ENCODE assay signal across 18 cellular contexts in the genomic region with DNA sequence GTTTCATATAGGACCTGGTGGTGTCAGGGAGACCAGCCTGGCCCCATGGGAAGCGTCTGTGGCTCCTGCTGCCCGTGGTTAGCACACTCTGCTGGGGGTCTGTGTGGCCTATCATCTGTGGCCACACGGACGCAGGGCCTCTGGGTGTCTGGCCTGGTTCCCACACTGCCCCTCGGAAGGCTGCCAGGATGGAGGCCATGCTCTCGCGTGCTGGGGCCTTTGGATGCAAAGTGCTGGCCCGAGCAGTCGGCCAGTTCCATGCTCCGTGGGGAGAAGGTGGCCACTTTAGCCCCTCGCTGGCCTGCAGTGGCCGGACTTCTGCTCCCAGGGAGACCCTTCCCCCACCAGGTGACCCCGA. TPM values are rescaled to one million over a fixed set of nuclear protein-coding genes. Genes with fewer than 3 reads are reported as not detected.
DNase-seq lines count a peak whose midpoint lies in the region; ATAC-seq and TF ChIP-seq lines count a peak whose summit lies in the region.
"Had no signal": no experiment of that assay in that cellular context is flagged by ENCODE, and none has a peak within 500 bp of the region (broad histone marks: within the 10 kb centered on the region; RNA-seq: fewer than 3 reads in every experiment).

No MANE protein-coding gene starts in this region.

- 75% methylated on average over 13 of the region's 13 CpGs for WGBS in right cardiac atrium
- WGBS in suprapubic skin: 62% methylated on average over 2 of the region's 13 CpGs

- no peak overlapping the region for H3K4me3 ChIP-seq in right cardiac atrium (ENCODE audit: low read length)
- H3K4me3 ChIP-seq in suprapubic skin: no peak overlapping the region

- H3K4me1 Mint-ChIP-seq in chondrocyte (ENCODE audit: low read depth): no peaks in the 10 kb centered on the region
- no peaks in the 10 kb centered on the region for H3K4me1 Mint-ChIP-seq in activated naive CD8-positive, alpha-beta T cell treated with anti-CD3 and anti-CD28 coated beads, Interleukin-2, amount 50 U/mL, for 24 hours
- H3K4me1 Mint-ChIP-seq: CD4-positive, alpha-beta memory T cell; H9 had no signal

- H3K4me1 ChIP-seq in right cardiac atrium (ENCODE audit: control insufficient read depth, insufficient read depth, low read length) (no peaks in the 10 kb centered on the region), suprapubic skin (peaks cover 4% of the 10 kb centered on the region)

- no peak for TF ChIP-seq CTCF in chondrocyte (IDR thresholded peaks at IDR 0.05)
- TF ChIP-seq CTCF in suprapubic skin (IDR thresholded peaks at IDR 0.05): no peak

- peaks cover 16% of the 10 kb centered on the region for H3K9me3 Mint-ChIP-seq in chondrocyte (ENCODE audit: low read depth)
- peaks cover 19% of the 10 kb centered on the region for H3K9me3 Mint-ChIP-seq in activated naive CD8-positive, alpha-beta T cell treated with anti-CD3 and anti-CD28 coated beads, Interleukin-2, amount 50 U/mL, for 24 hours

- no peak overlapping the region for H3K4me3 Mint-ChIP-seq in chondrocyte (ENCODE audit: unreplicated experiment)
- H3K4me3 Mint-ChIP-seq in activated naive CD8-positive, alpha-beta T cell treated with anti-CD3 and anti-CD28 coated beads, Interleukin-2, amount 50 U/mL, for 24 hours: no peak overlapping the region
- H3K4me3 Mint-ChIP-seq: CD4-positive, alpha-beta memory T cell; H9 had no signal

- H3K27me3 ChIP-seq in right cardiac atrium (ENCODE audit: control insufficient read depth, insufficient read depth) (no peaks in the 10 kb centered on the region), suprapubic skin (peaks cover 19% of the 10 kb centered on the region)

- no peak for TF ChIP-seq EP300 in suprapubic skin (IDR thresholded peaks at IDR 0.05)

- H3K27me3 Mint-ChIP-seq in chondrocyte (ENCODE audit: low read depth): peaks cover 6% of the 10 kb centered on the region
- no peaks in the 10 kb centered on the region for H3K27me3 Mint-ChIP-seq in activated naive CD8-positive, alpha-beta T cell treated with anti-CD3 and anti-CD28 coated beads, Interleukin-2, amount 50 U/mL, for 24 hours
- H3K27me3 Mint-ChIP-seq: CD4-positive, alpha-beta memory T cell had no signal

- H3K36me3 ChIP-seq in suprapubic skin: no peaks in the 10 kb centered on the region

- intact Hi-C loops in Right ventricle myocardium superior (cut with DNase I): no loop called here
- intact Hi-C loops in right cardiac atrium (cut with DNase I): no loop called here

- H3K27ac ChIP-seq in right cardiac atrium (ENCODE audit: low read length): no peak overlapping the region
- no peak overlapping the region for H3K27ac ChIP-seq in suprapubic skin

- TF ChIP-seq POLR2A in suprapubic skin (IDR thresholded peaks at IDR 0.05): no peak

- no peak for ATAC-seq in Right ventricle myocardium superior (ENCODE audit: poor library complexity)
- no peak for ATAC-seq in right cardiac atrium
- ATAC-seq in left lobe of liver: no peak
- ATAC-seq in activated naive CD8-positive, alpha-beta T cell treated with anti-CD3 and anti-CD28 coated beads, Interleukin-2, amount 50 U/mL, for 24 hours: no peak
- ATAC-seq: Panc1 had no signal

- peaks cover 5% of the 10 kb centered on the region for H3K36me3 Mint-ChIP-seq in chondrocyte (ENCODE audit: low read depth)
- H3K36me3 Mint-ChIP-seq in activated naive CD8-positive, alpha-beta T cell treated with anti-CD3 and anti-CD28 coated beads, Interleukin-2, amount 50 U/mL, for 24 hours (ENCODE audit: low read depth): peaks cover 10% of the 10 kb centered on the region

- H3K9me3 ChIP-seq in right cardiac atrium (ENCODE audit: control insufficient read depth, low read length): no peaks in the 10 kb centered on the region
- peaks cover 10% of the 10 kb centered on the region for H3K9me3 ChIP-seq in suprapubic skin

- peak; percentile 13 for DNase-seq in Right ventricle myocardium superior
- no peak for DNase-seq in right cardiac atrium
- peak; percentile 69 for DNase-seq in chondrocyte (ENCODE audit: low spot score)
- DNase-seq in left lobe of liver (ENCODE audit: low spot score): peak; percentile 42
- peak; percentile 48 to 54 for DNase-seq in suprapubic skin (ENCODE audit: low spot score in 2 of 2)
- DNase-seq in NOMO-1 (lab: John Stamatoyannopoulos, UW; ENCODE audit: unreplicated experiment in 2 of 2): no peak
- no peak for DNase-seq in activated naive CD8-positive, alpha-beta T cell treated with anti-CD3 and anti-CD28 coated beads, Interleukin-2, amount 50 U/mL, for 24 hours
- DNase-seq in germinal center (ENCODE audit: low spot score): no peak
- DNase-seq: CD4-positive, alpha-beta memory T cell; DMS79; MM.1S; NCI-H1092 treated with DMSO at 0.1 percent for 48 hours; NCI-H2107; NCI-H2227 treated with DMSO at 0.1 percent for 48 hours; NCI-H524 treated with DMSO at 0.1 percent for 48 hours; SHP77 had no signal

- H3K27ac Mint-ChIP-seq in chondrocyte (ENCODE audit: unreplicated experiment): no peak overlapping the region
- no peak overlapping the region for H3K27ac Mint-ChIP-seq in activated naive CD8-positive, alpha-beta T cell treated with anti-CD3 and anti-CD28 coated beads, Interleukin-2, amount 50 U/mL, for 24 hours
- H3K27ac Mint-ChIP-seq: CD4-positive, alpha-beta memory T cell had no signal

RNA-seq across cellular contexts. Expression of a gene that starts 20.8 kb away (rescaled TPM):
- total RNA-seq in Right ventricle myocardium superior (2.7 TPM), right cardiac atrium (1 to 10 TPM in 3 of 4 donors, under 1 TPM in 1; 0.89 to 1.1 (median 1.0) TPM), chondrocyte (3.3 to 8.0 TPM (median 7.4 TPM) in 3 replicates), left lobe of liver (22.0 TPM), suprapubic skin (1 to 10 TPM; 3.9 to 6.2 (median 4.7) TPM)
- 0.93 TPM for polyA plus RNA-seq in right cardiac atrium

Comparison
In these comparisons a context has a peak if more than half of its experiments do, and no peak if none do; other contexts are left out.
1. DNase-seq: peak in Right ventricle myocardium superior (single experiment), chondrocyte (single experiment), left lobe of liver (single experiment) and suprapubic skin (2 of 2); none in right cardiac atrium (0 of 3), NOMO-1 (0 of 2), activated naive CD8-positive, alpha-beta T cell treated with anti-CD3 and anti-CD28 coated beads, Interleukin-2, amount 50 U/mL, for 24 hours (single experiment) and germinal center (single experiment).